In the genomic region with DNA sequence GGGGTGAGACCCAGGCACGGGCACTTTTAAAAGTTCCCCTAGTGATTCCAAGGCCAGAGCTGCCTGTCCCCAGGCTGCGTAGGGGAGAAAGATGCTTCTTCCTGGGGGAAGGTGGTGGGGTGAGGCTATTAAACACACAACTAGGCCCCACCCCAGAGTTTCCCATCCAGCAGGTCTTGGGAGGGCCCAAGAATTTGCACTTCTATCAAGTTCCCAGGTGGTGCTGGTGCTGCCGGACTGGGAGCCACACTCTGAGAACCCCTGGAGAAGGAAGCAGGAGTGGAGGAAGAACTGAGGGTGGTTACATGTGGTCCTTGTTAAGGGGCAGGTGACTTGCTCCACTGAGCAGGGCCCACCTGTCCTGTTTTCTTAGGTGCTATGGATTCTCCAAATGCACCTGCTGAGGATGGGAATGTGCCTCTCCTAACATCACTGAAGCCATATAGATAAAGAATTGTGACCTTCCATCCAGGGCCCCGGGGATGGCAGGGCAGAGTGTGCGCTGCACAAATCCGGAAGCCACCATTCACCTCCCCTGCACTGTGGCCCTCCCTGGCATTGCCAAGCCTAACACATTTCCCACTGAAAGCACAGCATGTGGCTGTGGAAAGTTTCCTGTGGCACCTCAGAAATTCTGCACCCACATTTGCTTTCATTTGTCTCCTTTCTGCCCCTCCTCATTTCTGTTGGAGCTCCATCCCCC, we compare ENCODE assay signal across 14 cellular contexts.
DNase-seq lines count a peak whose midpoint lies in the region; ATAC-seq, FAIRE-seq and TF ChIP-seq lines count a peak whose summit lies in the region.
"Had no signal": no experiment of that assay in that cellular context is flagged by ENCODE, and none has a peak within 500 bp of the region (broad histone marks: within the 10 kb centered on the region; RNA-seq: fewer than 3 reads in every experiment).

No MANE protein-coding gene starts in this region.

- peak overlapping the region; percentile 81 to 96 (median 94) for H3K27ac ChIP-seq in upper lobe of left lung
- H3K27ac ChIP-seq: VCaP had no signal

- no peak for TF ChIP-seq EP300 in upper lobe of left lung (IDR thresholded peaks at IDR 0.05)

- peak overlapping the region; percentile 50 for H3K9ac ChIP-seq in adipocyte (ENCODE audit: low read length)

- no peak for FAIRE-seq in D721Med (lab: Jason Lieb, UNC)
- FAIRE-seq: endometrium had no signal

- no peak for TF ChIP-seq POLR2A in upper lobe of left lung (IDR thresholded peaks at IDR 0.05)

- H3K4me1 ChIP-seq in adipocyte (ENCODE audit: control insufficient read depth, insufficient read depth, low read length) (peaks cover 15% of the 10 kb centered on the region), upper lobe of left lung (peaks cover 47 to 63% (median 55%) of the 10 kb centered on the region in 4 donors)
- H3K4me1 ChIP-seq: right lobe of liver had no signal

- H3K36me3 ChIP-seq in adipocyte (ENCODE audit: control insufficient read depth, insufficient read depth, low read length, severe bottlenecking) = no peaks in the 10 kb centered on the region
- H3K36me3 ChIP-seq in upper lobe of left lung = no peaks in the 10 kb centered on the region
- H3K36me3 ChIP-seq: Peyer's patch, right lobe of liver had no signal

- WGBS in upper lobe of left lung, 2 donors = 85 to 97% methylated on average over 5 to 6 of the region's 6 CpGs

- peaks cover 4% of the 10 kb centered on the region for H3K9me3 Mint-ChIP-seq in nephron progenitor cell

- no peaks in the 10 kb centered on the region for H3K9me3 ChIP-seq in adipocyte (ENCODE audit: control insufficient read depth, low read length)
- no peaks in the 10 kb centered on the region for H3K9me3 ChIP-seq in upper lobe of left lung
- H3K9me3 ChIP-seq: Peyer's patch, right lobe of liver had no signal

- ATAC-seq in Right ventricle myocardium superior (ENCODE audit: poor library complexity) (peak; percentile 16), upper lobe of left lung (ENCODE audit: low FRiP score in 2 of 2) (no peak)

- H3K27me3 Mint-ChIP-seq in nephron progenitor cell (ENCODE audit: low read depth, poor library complexity) = peaks cover 3% of the 10 kb centered on the region

- DNase-seq in adipocyte (ENCODE audit: low read depth) (no peak), Right ventricle myocardium superior (peak; percentile 30), nephron progenitor cell (no peak), upper lobe of left lung (no peak), GM03348 (ENCODE audit: low spot score) (no peak), D721Med (ENCODE audit: insufficient read length, low spot score) (no peak)
- no peak for DNase-seq in stimulated activated CD4-positive, alpha-beta T cell treated with anti-CD3 and anti-CD28 coated beads, Interleukin-1b, Interleukin-23, amount 100 ng/mL, for 48 hours
- DNase-seq: activated naive CD4-positive, alpha-beta T cell treated with anti-CD3 and anti-CD28 coated beads for 36 hours; DMS79 treated with DMSO at 0.1 percent for 48 hours; NCI-H187 treated with DMSO at 0.1 percent for 48 hours had no signal

- no peaks in the 10 kb centered on the region for H3K36me3 Mint-ChIP-seq in nephron progenitor cell (ENCODE audit: low read depth)

- H3K4me1 Mint-ChIP-seq in nephron progenitor cell = peaks cover 31% of the 10 kb centered on the region

- peak overlapping the region; percentile 25 for H3K27ac Mint-ChIP-seq in nephron progenitor cell
- H3K27ac Mint-ChIP-seq: activated naive CD4-positive, alpha-beta T cell treated with anti-CD3 and anti-CD28 coated beads for 36 hours had no signal

- no peak overlapping the region for H3K4me3 ChIP-seq in adipocyte (ENCODE audit: low read length)
- H3K4me3 ChIP-seq in upper lobe of left lung = no peak overlapping the region
- H3K4me3 ChIP-seq: Peyer's patch, right lobe of liver had no signal

- no peak for TF ChIP-seq CTCF in nephron progenitor cell (IDR thresholded peaks at IDR 0.05)
- TF ChIP-seq CTCF in upper lobe of left lung (IDR thresholded peaks at IDR 0.05) = no peak
- no peak for TF ChIP-seq CTCF in D721Med (IDR thresholded peaks at IDR 0.05; ENCODE audit: insufficient read depth, missing control alignments)

- intact Hi-C loops in Right ventricle myocardium superior (cut with DNase I) = no loop called here

- H3K4me3 Mint-ChIP-seq in nephron progenitor cell = no peak overlapping the region
- H3K4me3 Mint-ChIP-seq: activated naive CD4-positive, alpha-beta T cell treated with anti-CD3 and anti-CD28 coated beads for 36 hours had no signal

- H3K27me3 ChIP-seq in adipocyte (replicated peaks; ENCODE audit: control insufficient read depth, insufficient read depth, low read length) (no peaks in the 10 kb centered on the region), upper lobe of left lung (no peaks in the 10 kb centered on the region)
- H3K27me3 ChIP-seq: Peyer's patch, right lobe of liver had no signal
